ENCODE assay signal across 8 cellular contexts in genomic region chr6:133916650-133917151, GRCh38. TPM values are rescaled to one million over a fixed set of nuclear protein-coding genes. Genes with fewer than 3 reads are reported as not detected.
A peak's percentile ranks its signal among the peaks of the same experiment; 100 is the strongest.
DNase-seq lines count a peak whose midpoint lies in the region; ATAC-seq and TF ChIP-seq lines count a peak whose summit lies in the region.

No MANE protein-coding gene starts in this region.

- DNase-seq in NCI-H510A treated with DMSO at 0.1 percent for 48 hours (lab: John Stamatoyannopoulos, UW) (peak; percentile 43), NCI-H510A (lab: John Stamatoyannopoulos, UW) (no peak), NCI-H1930 (lab: John Stamatoyannopoulos, UW) (peak; percentile 78 to 85), T1000 (lab: John Stamatoyannopoulos, UW) (peak; percentile 70), astrocyte of the spinal cord (ENCODE audit: low read depth, low spot score) (peak; percentile 91), iPS DF 19.7 (ENCODE audit: low read depth, low spot score) (peak; percentile 96), smooth muscle cell (lab: John Stamatoyannopoulos, UW; ENCODE audit: unreplicated experiment) (peak; percentile 63)

- ATAC-seq in HG02973 (IDR thresholded peaks at IDR 0.05; ENCODE audit: unreplicated experiment) = peak; percentile 71

- no peaks in the 10 kb centered on the region for H4K20me1 ChIP-seq in smooth muscle cell (ENCODE audit: low read depth)

- WGBS in smooth muscle cell (ENCODE audit: low lambda C conversion rate) = 8% methylated on average over 8 of the region's 8 CpGs

- H3K4me3 ChIP-seq in astrocyte of the spinal cord (ENCODE audit: low read depth, low read length) (no peak overlapping the region), smooth muscle cell (no peak overlapping the region)

- no peaks in the 10 kb centered on the region for H3K79me2 ChIP-seq in smooth muscle cell (ENCODE audit: low read depth)

- no peaks in the 10 kb centered on the region for H3K36me3 ChIP-seq in smooth muscle cell (ENCODE audit: low read depth)

- H3K4me2 ChIP-seq in smooth muscle cell = no peak overlapping the region

- in situ Hi-C loops in astrocyte of the spinal cord (cut with HindIII; ENCODE audit: low sequenced_read_pairs) = no loop called here

- H3K9ac ChIP-seq in smooth muscle cell (ENCODE audit: low read depth) = no peak overlapping the region

- peak overlapping the region; percentile 61 for H2AFZ ChIP-seq in smooth muscle cell (ENCODE audit: low read depth)

- TF ChIP-seq CTCF in astrocyte of the spinal cord (IDR thresholded peaks at IDR 0.05; ENCODE audit: low read depth, low read length) = peak; percentile 90
- TF ChIP-seq CTCF in smooth muscle cell (IDR thresholded peaks at IDR 0.05; ENCODE audit: borderline replicate concordance, insufficient read depth, poor library complexity, severe bottlenecking) = peak; percentile 95

- no peaks in the 10 kb centered on the region for H3F3A ChIP-seq in smooth muscle cell (ENCODE audit: low read depth)

- no peak overlapping the region for H3K27ac ChIP-seq in smooth muscle cell (ENCODE audit: low read depth)

- no peaks in the 10 kb centered on the region for H3K9me3 ChIP-seq in smooth muscle cell (replicated peaks; ENCODE audit: low read depth)

- H3K27me3 ChIP-seq in smooth muscle cell (ENCODE audit: low read depth) = peaks cover 5% of the 10 kb centered on the region

- peaks cover 11% of the 10 kb centered on the region for H3K4me1 ChIP-seq in smooth muscle cell (ENCODE audit: low read depth)

RNA-seq across cellular contexts. Expression of gene TCF21, which starts 27.8 kb away (rescaled TPM):
- total RNA-seq in smooth muscle cell = 1.2 and 1.3 TPM in 2 replicates
- polyA plus RNA-seq in smooth muscle cell = 2.4 and 3.3 TPM in 2 replicates

RNA-seq across cellular contexts. Expression of gene TBPL1, which starts 36.3 kb away (rescaled TPM):
- total RNA-seq in smooth muscle cell = 26.8 and 46.9 TPM in 2 replicates
- 35.2 and 38.7 TPM in 2 replicates for polyA plus RNA-seq in smooth muscle cell
